In genomic region chr7:122337011-122337410, GRCh38 we compare ENCODE assay signal across 18 cellular contexts. TPM values are rescaled to one million over a fixed set of nuclear protein-coding genes. Genes with fewer than 3 reads are reported as not detected.
"Had no signal": no experiment of that assay in that cellular context is flagged by ENCODE, and none has a peak within 500 bp of the region (broad histone marks: within the 10 kb centered on the region; RNA-seq: fewer than 3 reads in every experiment).

No MANE protein-coding gene starts in this region.

- DNase-seq: activated CD4-positive, alpha-beta T cell treated with anti-CD3 and anti-CD28 coated beads for 48 hours; activated CD8-positive, alpha-beta memory T cell treated with anti-CD3 and anti-CD28 coated beads for 24 hours; activated T-cell treated with anti-CD3 and anti-CD28 coated beads for 4 hours; effector CD8-positive, alpha-beta T cell; heart left ventricle; islet precursor cell; mucosa of descending colon; naive thymus-derived CD8-positive, alpha-beta T cell; nucleus accumbens; stimulated activated CD4-positive, alpha-beta T cell treated with anti-CD3 and anti-CD28 coated beads, Interleukin-2, amount 100 ng/mL, for 24 hours; stimulated activated naive CD4-positive, alpha-beta T cell; substantia nigra; transverse colon had no signal

- ATAC-seq: heart left ventricle; left lobe of liver; mucosa of descending colon; naive thymus-derived CD8-positive, alpha-beta T cell; sciatic nerve had no signal

- H3K4me3 ChIP-seq: coronary artery, heart left ventricle, mucosa of descending colon, prostate gland, transverse colon had no signal

- H3K27me3 ChIP-seq: heart left ventricle, transverse colon had no signal

- H3K27ac ChIP-seq: coronary artery, heart left ventricle, prostate gland, transverse colon had no signal

- H3K9me3 ChIP-seq: heart left ventricle, mucosa of descending colon, prostate gland, transverse colon had no signal

- H3K4me1 ChIP-seq: heart left ventricle, prostate gland, transverse colon had no signal

- H3K36me3 ChIP-seq: heart left ventricle, prostate gland, transverse colon had no signal

RNA-seq across cellular contexts. Expression of gene FEZF1, which starts 32.5 kb away (rescaled TPM):
- polyA plus RNA-seq: fibroblast of lung; heart left ventricle; naive thymus-derived CD8-positive, alpha-beta T cell had no signal
